ENCODE assay signal across 19 cellular contexts in the genomic region with DNA sequence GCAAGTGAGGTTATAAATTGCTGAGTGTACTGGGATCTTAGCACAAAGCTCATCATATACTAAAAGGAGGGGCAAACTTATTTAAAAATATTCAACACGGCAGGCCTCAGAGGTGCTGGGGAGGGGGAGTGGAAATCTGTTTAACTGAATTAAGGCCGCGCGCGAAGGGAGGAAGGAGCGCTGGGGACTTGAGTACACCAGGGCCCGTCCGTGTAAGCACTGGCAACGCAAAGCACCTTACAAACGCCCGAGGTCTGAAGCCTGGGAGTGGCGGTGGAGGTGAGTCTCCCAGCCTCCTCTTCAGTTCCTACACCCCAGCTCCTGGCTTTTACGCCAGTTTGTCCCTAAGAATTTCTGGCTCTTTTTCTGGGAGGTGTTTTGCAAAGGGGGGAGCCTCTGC. TPM values are rescaled to one million over a fixed set of nuclear protein-coding genes. Genes with fewer than 3 reads are reported as not detected.
DNase-seq lines count a peak whose midpoint lies in the region; ATAC-seq, FAIRE-seq and TF ChIP-seq lines count a peak whose summit lies in the region.
"Had no signal": no experiment of that assay in that cellular context is flagged by ENCODE, and none has a peak within 500 bp of the region (broad histone marks: within the 10 kb centered on the region; RNA-seq: fewer than 3 reads in every experiment).

No MANE protein-coding gene starts in this region.

- H3K4me1 ChIP-seq in A549: no peaks in the 10 kb centered on the region
- peaks cover 0 to 5% of the 10 kb centered on the region in 2 donors for H3K4me1 ChIP-seq in neuronal stem cell (ENCODE audit: control insufficient read depth in 2 of 2, insufficient read depth in 1 of 2, low read depth in 1 of 2, low read length in 2 of 2)
- peaks cover 0 to 22% (median 0%) of the 10 kb centered on the region in 3 donors for H3K4me1 ChIP-seq in esophagus squamous epithelium

- no peak overlapping the region for H2BK5ac ChIP-seq in neuronal stem cell (ENCODE audit: low read length)

- no peak for TF ChIP-seq RAD21 in A549 (conservative IDR thresholded peaks at IDR 0.05 in 1 of 2, IDR thresholded peaks at IDR 0.05 in 1 of 2)

- no peak overlapping the region for H3K9ac ChIP-seq in neuronal stem cell (ENCODE audit: low read depth, low read length, poor library complexity)
- H3K9ac ChIP-seq: KMS-11 had no signal

- no peaks in the 10 kb centered on the region for H3K36me3 Mint-ChIP-seq in stimulated activated naive B cell treated with anti-CD40 and anti-IgM and Interleukin-4, amounts not matched to agents 10 μg/mL and 1 μg/mL and 100 μg/mL, for 72 hours
- H3K36me3 Mint-ChIP-seq: activated CD8-positive, alpha-beta memory T cell treated with anti-CD3 and anti-CD28 coated beads, Interleukin-2, amount 10 ng/mL, durations not matched to agents 7 days and 5 days; activated naive CD4-positive, alpha-beta T cell treated with anti-CD3 and anti-CD28 coated beads, Interleukin-2, amount 10 ng/mL, durations not matched to agents 7 days and 5 days; stimulated activated memory B cell treated with anti-CD40 and anti-IgM and Interleukin-4, amounts not matched to agents 10 μg/mL and 1 μg/mL and 100 μg/mL, for 72 hours had no signal

- peak overlapping the region; percentile 80 for H3K18ac ChIP-seq in neuronal stem cell (ENCODE audit: low read length)

- H3K4me2 ChIP-seq in A549 (peak overlapping the region; percentile 56), neuronal stem cell (ENCODE audit: insufficient read depth, low read length, poor library complexity, severe bottlenecking) (peak overlapping the region; percentile 73)
- H3K4me2 ChIP-seq: KMS-11 had no signal

- no peak overlapping the region for H2AFZ ChIP-seq in neuronal stem cell (ENCODE audit: low read length)

- TF ChIP-seq POLR2A in A549 (IDR thresholded peaks at IDR 0.05; ENCODE audit: low read length) (no peak), esophagus squamous epithelium (IDR thresholded peaks at IDR 0.05) (no peak)

- H3K9me3 ChIP-seq in A549: no peaks in the 10 kb centered on the region
- no peaks in the 10 kb centered on the region for H3K9me3 ChIP-seq in neuronal stem cell (replicated peaks in 1 of 2; ENCODE audit: control insufficient read depth in 2 of 2, insufficient read depth in 1 of 2, low read depth in 1 of 2, low read length in 2 of 2)
- no peaks in the 10 kb centered on the region for H3K9me3 ChIP-seq in esophagus squamous epithelium

- H3K4me1 Mint-ChIP-seq in stimulated activated naive B cell treated with anti-CD40 and anti-IgM and Interleukin-4, amounts not matched to agents 10 μg/mL and 1 μg/mL and 100 μg/mL, for 72 hours: no peaks in the 10 kb centered on the region
- H3K4me1 Mint-ChIP-seq: activated naive CD4-positive, alpha-beta T cell treated with anti-CD3 and anti-CD28 coated beads, Interleukin-2, amount 10 ng/mL, durations not matched to agents 7 days and 5 days; stimulated activated memory B cell treated with anti-CD40 and anti-IgM and Interleukin-4, amounts not matched to agents 10 μg/mL and 1 μg/mL and 100 μg/mL, for 72 hours had no signal

- H2BK15ac ChIP-seq in neuronal stem cell (ENCODE audit: low read length): no peak overlapping the region

- intact Hi-C loops in esophagus squamous epithelium (cut with DNase I): no loop called here

- no peaks in the 10 kb centered on the region for H3K36me3 ChIP-seq in neuronal stem cell (replicated peaks in 1 of 2; ENCODE audit: control insufficient read depth in 2 of 2, insufficient read depth in 2 of 2, low read length in 2 of 2)
- no peaks in the 10 kb centered on the region for H3K36me3 ChIP-seq in esophagus squamous epithelium

- no peak overlapping the region for H4K8ac ChIP-seq in neuronal stem cell (ENCODE audit: low read depth, low read length)

- no peak overlapping the region for H2BK12ac ChIP-seq in neuronal stem cell (ENCODE audit: low read length)

- WGBS in A549 (ENCODE audit: missing lambda C conversion rate): 0% methylated on average over 4 of the region's 13 CpGs
- no CpG with 5 or more reads among the region's 13 CpGs for WGBS in neuronal stem cell (ENCODE audit: extremely low coverage in 2 of 2, insufficient read length in 2 of 2, insufficient replicate concordance in 1 of 2), 2 donors
- WGBS in esophagus squamous epithelium, 2 donors: 0% methylated on average over 7 of the region's 13 CpGs; no CpG with 5 or more reads in 1 of the 2 donors

- H3K27me3 ChIP-seq in neuronal stem cell (ENCODE audit: control insufficient read depth in 3 of 3, insufficient read depth in 3 of 3, low read depth in 1 of 3, low read length in 3 of 3) (no peaks in the 10 kb centered on the region), esophagus squamous epithelium (peaks cover 0 to 19% (median 0%) of the 10 kb centered on the region in 4 donors)

- H3K4me3 ChIP-seq in A549: no peak overlapping the region; the same call in 2 of the 3 replicates
- H3K4me3 ChIP-seq in epithelial cell of esophagus (ENCODE audit: low read length): peak overlapping the region; percentile 57
- H3K4me3 ChIP-seq in neuronal stem cell (ENCODE audit: low read length in 2 of 2): peak overlapping the region in 1 of 2 donors; percentile 87
- H3K4me3 ChIP-seq in esophagus squamous epithelium: peak overlapping the region in 2 of 4 donors; percentile 49 to 54

- H3K23ac ChIP-seq in neuronal stem cell (ENCODE audit: low read depth, low read length, poor library complexity): no peak overlapping the region

- CTCF ChIA-PET in A549 (lab: Yijun Ruan, JAX): no interaction called here

- FAIRE-seq in A549 (lab: Jason Lieb, UNC): no peak

- H2BK120ac ChIP-seq in neuronal stem cell (ENCODE audit: low read depth, low read length): no peak overlapping the region

- ATAC-seq in A549: 0 out of 6 replicates have a peak, but pooled peaks of 1 of the 2 experiments have one; percentile 36
- no peak for ATAC-seq in stimulated activated naive B cell treated with anti-CD40 and anti-IgM and Interleukin-4, amounts not matched to agents 10 μg/mL and 1 μg/mL and 100 μg/mL, for 72 hours (replicated peaks)
- ATAC-seq: activated CD8-positive, alpha-beta memory T cell treated with anti-CD3 and anti-CD28 coated beads, Interleukin-2, amount 10 ng/mL, durations not matched to agents 7 days and 5 days; stimulated activated memory B cell treated with anti-CD40 and anti-IgM and Interleukin-4, amounts not matched to agents 10 μg/mL and 1 μg/mL and 100 μg/mL, for 72 hours had no signal

- H3K27ac ChIP-seq in A549: no peak overlapping the region
- no peak overlapping the region for H3K27ac ChIP-seq in neuronal stem cell (replicated peaks; ENCODE audit: low read length)
- peak overlapping the region in 2 of 4 donors; percentile 52 to 54 for H3K27ac ChIP-seq in esophagus squamous epithelium
- H3K27ac ChIP-seq: KMS-11 had no signal

- no peaks in the 10 kb centered on the region for H3K9me3 Mint-ChIP-seq in stimulated activated naive B cell treated with anti-CD40 and anti-IgM and Interleukin-4, amounts not matched to agents 10 μg/mL and 1 μg/mL and 100 μg/mL, for 72 hours
- H3K9me3 Mint-ChIP-seq: activated naive CD4-positive, alpha-beta T cell treated with anti-CD3 and anti-CD28 coated beads, Interleukin-2, amount 10 ng/mL, durations not matched to agents 7 days and 5 days had no signal

- no peak overlapping the region for H3K4ac ChIP-seq in neuronal stem cell (ENCODE audit: low read length)

- peaks cover 1% of the 10 kb centered on the region for H3K79me1 ChIP-seq in neuronal stem cell (ENCODE audit: low read depth, low read length)

- no peak overlapping the region for H3K27ac Mint-ChIP-seq in stimulated activated naive B cell treated with anti-CD40 and anti-IgM and Interleukin-4, amounts not matched to agents 10 μg/mL and 1 μg/mL and 100 μg/mL, for 72 hours
- H3K27ac Mint-ChIP-seq: activated CD8-positive, alpha-beta memory T cell treated with anti-CD3 and anti-CD28 coated beads, Interleukin-2, amount 10 ng/mL, durations not matched to agents 7 days and 5 days; activated naive CD4-positive, alpha-beta T cell treated with anti-CD3 and anti-CD28 coated beads, Interleukin-2, amount 10 ng/mL, durations not matched to agents 7 days and 5 days; stimulated activated memory B cell treated with anti-CD40 and anti-IgM and Interleukin-4, amounts not matched to agents 10 μg/mL and 1 μg/mL and 100 μg/mL, for 72 hours had no signal

- POLR2A ChIA-PET in A549 (lab: Yijun Ruan, JAX): no interaction called here

- TF ChIP-seq EP300 in A549 (IDR thresholded peaks at IDR 0.05): no peak

- H3K27me3 Mint-ChIP-seq in stimulated activated naive B cell treated with anti-CD40 and anti-IgM and Interleukin-4, amounts not matched to agents 10 μg/mL and 1 μg/mL and 100 μg/mL, for 72 hours: peaks cover 0 to 19% of the 10 kb centered on the region in 2 donors

- no peak overlapping the region for H2AK5ac ChIP-seq in neuronal stem cell (ENCODE audit: low read depth, low read length)

- H3K14ac ChIP-seq in neuronal stem cell (ENCODE audit: low read length): no peak overlapping the region

- no peak overlapping the region for H4K91ac ChIP-seq in neuronal stem cell (ENCODE audit: low read depth, low read length, poor library complexity)

- no peak for TF ChIP-seq CTCF in A549 (IDR thresholded peaks at IDR 0.05)
- TF ChIP-seq CTCF in epithelial cell of esophagus (IDR thresholded peaks at IDR 0.05; ENCODE audit: insufficient read depth, low read depth, low read length, missing control alignments): no peak
- TF ChIP-seq CTCF in esophagus squamous epithelium (IDR thresholded peaks at IDR 0.05): no peak

- H3K4me3 Mint-ChIP-seq in stimulated activated naive B cell treated with anti-CD40 and anti-IgM and Interleukin-4, amounts not matched to agents 10 μg/mL and 1 μg/mL and 100 μg/mL, for 72 hours: no peak overlapping the region
- H3K4me3 Mint-ChIP-seq: activated CD8-positive, alpha-beta memory T cell treated with anti-CD3 and anti-CD28 coated beads, Interleukin-2, amount 10 ng/mL, durations not matched to agents 7 days and 5 days; activated naive CD4-positive, alpha-beta T cell treated with anti-CD3 and anti-CD28 coated beads, Interleukin-2, amount 10 ng/mL, durations not matched to agents 7 days and 5 days; stimulated activated memory B cell treated with anti-CD40 and anti-IgM and Interleukin-4, amounts not matched to agents 10 μg/mL and 1 μg/mL and 100 μg/mL, for 72 hours had no signal

- DNase-seq in A549 (ENCODE audit: low read depth in 1 of 2, low spot score in 1 of 2): no peak
- DNase-seq in RPMI8226: peak; percentile 42
- DNase-seq in epithelial cell of esophagus (ENCODE audit: low read depth): peak; percentile 40
- no peak for DNase-seq in neuronal stem cell (ENCODE audit: low spot score)
- DNase-seq in esophagus squamous epithelium (lab: John Stamatoyannopoulos, UW): no peak
- no peak for DNase-seq in stimulated activated naive B cell treated with anti-CD40 and anti-IgM and Interleukin-4, amounts not matched to agents 10 μg/mL and 1 μg/mL and 100 μg/mL, for 72 hours
- no peak for DNase-seq in activated naive CD4-positive, alpha-beta T cell treated with Interleukin-2 at 50 U/mL for 16 hours
- no peak for DNase-seq in cerebellar cortex (ENCODE audit: low spot score)
- DNase-seq: activated CD8-positive, alpha-beta memory T cell treated with anti-CD3 and anti-CD28 coated beads, Interleukin-2, amount 10 ng/mL, durations not matched to agents 7 days and 5 days; activated naive CD4-positive, alpha-beta T cell treated with anti-CD3 and anti-CD28 coated beads, Interleukin-2, amount 10 ng/mL, durations not matched to agents 7 days and 5 days; effector CD4-positive, alpha-beta T cell; EL; NCI-H1436 treated with DMSO at 0.1 percent for 48 hours; SHP77 had no signal

RNA-seq across cellular contexts. Expression of gene TBL1Y, which starts 0.7 kb away (rescaled TPM):
- not detected in 2 replicates for polyA plus RNA-seq in A549 (2011; rRNA removed)
- not detected in 2 replicates for polyA plus RNA-seq in A549 (2012; cell fraction: cytosol; rRNA removed)
- polyA plus RNA-seq in A549 (2012; cell fraction: nucleus; rRNA removed): not detected in 2 replicates
- not detected in 3 replicates for polyA plus RNA-seq in A549 (2017; fragmentation: RNase III; extraction: RNeasy Plus Mini Kit Qiagen cat#74134 plus additional on column Dnase treatment)
- not detected in 2 replicates for polyA minus RNA-seq in A549 (2011; rRNA and poly(A)+ RNA removed)
- 1.7 TPM for polyA plus RNA-seq in neuronal stem cell (2013, experiment 1 of 2)
- polyA plus RNA-seq in neuronal stem cell (2013, experiment 2 of 2): 1.9 TPM
- 1 to 10 TPM in 2 of 4 donors, not detected in 2; 1.3 to 1.5 TPM for total RNA-seq in esophagus squamous epithelium
- total RNA-seq: activated CD8-positive, alpha-beta memory T cell treated with anti-CD3 and anti-CD28 coated beads, Interleukin-2, amount 10 ng/mL, durations not matched to agents 7 days and 5 days; myocyte; T-helper 1 cell treated with Interleukin-12 subunit alpha and Interleukin-12 subunit beta and Interleukin-4 antibody, amounts not matched to agents 30 ng/mL and 1 ng/mL, for 36 hours had no signal

RNA-seq across cellular contexts. Expression of gene AMELY, which starts 1.7 kb away (rescaled TPM):
- not detected in 2 replicates for polyA plus RNA-seq in A549 (2011; rRNA removed)
- polyA plus RNA-seq in A549 (2012; cell fraction: cytosol; rRNA removed): not detected in 2 replicates
- not detected in 2 replicates for polyA plus RNA-seq in A549 (2012; cell fraction: nucleus; rRNA removed)
- not detected in 3 replicates for polyA plus RNA-seq in A549 (2017; fragmentation: RNase III; extraction: RNeasy Plus Mini Kit Qiagen cat#74134 plus additional on column Dnase treatment)
- not detected in 2 replicates for polyA minus RNA-seq in A549 (2011; rRNA and poly(A)+ RNA removed)
- polyA plus RNA-seq in neuronal stem cell (2013, experiment 1 of 2): not detected
- 0.15 TPM for polyA plus RNA-seq in neuronal stem cell (2013, experiment 2 of 2)
- total RNA-seq in esophagus squamous epithelium: not detected
- total RNA-seq: activated CD8-positive, alpha-beta memory T cell treated with anti-CD3 and anti-CD28 coated beads, Interleukin-2, amount 10 ng/mL, durations not matched to agents 7 days and 5 days; liver; myocyte; T-helper 1 cell treated with Interleukin-12 subunit alpha and Interleukin-12 subunit beta and Interleukin-4 antibody, amounts not matched to agents 30 ng/mL and 1 ng/mL, for 36 hours had no signal
- polyA plus RNA-seq: liver had no signal

Comparison
In these comparisons a context has a peak if more than half of its experiments do, and no peak if none do; other contexts are left out.
1. DNase-seq: peak in RPMI8226 (single experiment) and epithelial cell of esophagus (single experiment); none in A549 (0 of 2), neuronal stem cell (single experiment), esophagus squamous epithelium (single experiment), stimulated activated naive B cell treated with anti-CD40 and anti-IgM and Interleukin-4, amounts not matched to agents 10 μg/mL and 1 μg/mL and 100 μg/mL, for 72 hours (single experiment), activated naive CD4-positive, alpha-beta T cell treated with Interleukin-2 at 50 U/mL for 16 hours (single experiment) and cerebellar cortex (single experiment).